1 cellular context compared by ENCODE assay signal in the genomic region with DNA sequence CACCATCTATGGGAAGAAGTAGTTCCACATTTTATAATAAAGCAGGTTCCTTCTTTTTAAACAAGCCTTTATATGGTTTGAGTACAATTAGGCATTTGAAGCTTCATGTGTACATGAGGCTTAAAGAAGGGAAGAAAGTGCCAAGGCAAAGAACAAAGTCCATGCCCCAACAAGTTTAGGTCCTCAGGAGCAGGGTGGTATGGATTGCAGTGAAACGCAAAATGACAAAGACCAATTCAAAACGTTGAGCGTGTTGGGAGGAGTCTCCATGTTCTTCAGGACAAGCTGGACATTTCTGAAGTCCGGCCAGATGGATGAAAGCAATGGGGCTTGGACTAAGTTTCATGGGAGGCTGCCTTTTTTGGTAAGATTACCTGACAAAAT.
TF ChIP-seq lines count a peak whose summit lies in the region.

No MANE protein-coding gene starts in this region.

TF ChIP-seq in HepG2, 621 proteins besides CTCF, POLR2A, EP300 and RAD21 (continued from another document and continues in another):
- TF ChIP-seq, protein P1, sequence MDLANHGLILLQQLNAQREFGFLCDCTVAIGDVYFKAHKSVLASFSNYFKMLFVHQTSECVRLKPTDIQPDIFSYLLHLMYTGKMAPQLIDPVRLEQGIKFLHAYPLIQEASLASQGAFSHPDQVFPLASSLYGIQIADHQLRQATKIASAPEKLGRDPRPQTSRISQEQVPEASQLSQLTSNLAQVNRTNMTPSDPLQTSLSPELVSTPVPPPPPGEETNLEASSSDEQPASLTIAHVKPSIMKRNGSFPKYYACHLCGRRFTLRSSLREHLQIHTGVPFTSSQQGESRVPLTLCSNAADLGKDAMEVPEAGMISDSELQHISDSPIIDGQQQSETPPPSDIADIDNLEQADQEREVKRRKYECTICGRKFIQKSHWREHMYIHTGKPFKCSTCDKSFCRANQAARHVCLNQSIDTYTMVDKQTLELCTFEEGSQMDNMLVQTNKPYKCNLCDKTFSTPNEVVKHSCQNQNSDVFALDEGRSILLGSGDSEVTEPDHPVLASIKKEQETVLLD (CRISPR knock-in tag; IDR thresholded peaks at IDR 0.05; ENCODE audit: low read depth), result no peak
- TF ChIP-seq ZNF781 (CRISPR knock-in tag; IDR thresholded peaks at IDR 0.05; ENCODE audit: borderline replicate concordance, not compliant biosample characterization) (no peak), DNMT1 (CRISPR knock-in tag; IDR thresholded peaks at IDR 0.05) (no peak), ZNF629 (CRISPR knock-in tag; conservative IDR thresholded peaks at IDR 0.05) (no peak), IKZF1 (IDR thresholded peaks at IDR 0.05) (no peak), GATAD1 (CRISPR knock-in tag; IDR thresholded peaks at IDR 0.05) (no peak), NFE2L2 (IDR thresholded peaks at IDR 0.05; ENCODE audit: low read length) (no peak), NPAS2 (CRISPR knock-in tag; IDR thresholded peaks at IDR 0.05; ENCODE audit: borderline replicate concordance) (no peak), ZNF124 (CRISPR knock-in tag; IDR thresholded peaks at IDR 0.05) (peak; percentile 55; the same call in 1 of the 2 replicates), POLR2G (IDR thresholded peaks at IDR 0.05; ENCODE audit: low read depth, low read length) (no peak), FOSL2 (CRISPR knock-in tag; IDR thresholded peaks at IDR 0.05) (peak; percentile 26; the same call in 1 of the 2 replicates), SMARCC2 (IDR thresholded peaks at IDR 0.05) (no peak), YEATS2 (CRISPR knock-in tag; IDR thresholded peaks at IDR 0.05; ENCODE audit: borderline replicate concordance) (no peak), NCOR1 (IDR thresholded peaks at IDR 0.05; ENCODE audit: borderline replicate concordance, low read length) (0 out of 2 replicates have a peak, but pooled peaks have one; percentile 20), TAF1 (CRISPR knock-in tag; IDR thresholded peaks at IDR 0.05) (no peak), HNRNPL (IDR thresholded peaks at IDR 0.05; ENCODE audit: low read depth, low read length) (no peak), ZNF431 (CRISPR knock-in tag; IDR thresholded peaks at IDR 0.05; ENCODE audit: borderline replicate concordance, low read depth) (no peak), PAX8 (CRISPR knock-in tag; IDR thresholded peaks at IDR 0.05; ENCODE audit: borderline replicate concordance) (no peak), DNMT3B (CRISPR knock-in tag; conservative IDR thresholded peaks at IDR 0.05) (no peak), KLF9 (CRISPR knock-in tag; IDR thresholded peaks at IDR 0.05; ENCODE audit: low read depth) (no peak), JUNB (CRISPR knock-in tag; IDR thresholded peaks at IDR 0.05; ENCODE audit: borderline replicate concordance) (no peak), CENPX (CRISPR knock-in tag; IDR thresholded peaks at IDR 0.05) (no peak), ZC3H4 (CRISPR knock-in tag; IDR thresholded peaks at IDR 0.05; ENCODE audit: borderline replicate concordance) (no peak), CEBPG (CRISPR knock-in tag; IDR thresholded peaks at IDR 0.05) (peak; percentile 34; the same call in 1 of the 2 replicates), ZNF841 (CRISPR knock-in tag; IDR thresholded peaks at IDR 0.05; ENCODE audit: borderline replicate concordance) (no peak), TP53 (CRISPR knock-in tag; conservative IDR thresholded peaks at IDR 0.05) (no peak), KDM1A (CRISPR knock-in tag; IDR thresholded peaks at IDR 0.05) (no peak), ONECUT2 (CRISPR knock-in tag; IDR thresholded peaks at IDR 0.05) (no peak), JUND (CRISPR knock-in tag; IDR thresholded peaks at IDR 0.05) (no peak), SUZ12 (IDR thresholded peaks at IDR 0.05; ENCODE audit: low read depth, low read length) (no peak), ZNF274 (CRISPR knock-in tag; IDR thresholded peaks at IDR 0.05) (peak; percentile 9; the same call in 1 of the 2 replicates), ZNF792 (CRISPR knock-in tag; IDR thresholded peaks at IDR 0.05) (no peak), HOXA5 (CRISPR knock-in tag; IDR thresholded peaks at IDR 0.05) (no peak), ZNF660 (CRISPR knock-in tag; IDR thresholded peaks at IDR 0.05; ENCODE audit: borderline replicate concordance, low read depth) (no peak)
- TF ChIP-seq, protein P2, sequence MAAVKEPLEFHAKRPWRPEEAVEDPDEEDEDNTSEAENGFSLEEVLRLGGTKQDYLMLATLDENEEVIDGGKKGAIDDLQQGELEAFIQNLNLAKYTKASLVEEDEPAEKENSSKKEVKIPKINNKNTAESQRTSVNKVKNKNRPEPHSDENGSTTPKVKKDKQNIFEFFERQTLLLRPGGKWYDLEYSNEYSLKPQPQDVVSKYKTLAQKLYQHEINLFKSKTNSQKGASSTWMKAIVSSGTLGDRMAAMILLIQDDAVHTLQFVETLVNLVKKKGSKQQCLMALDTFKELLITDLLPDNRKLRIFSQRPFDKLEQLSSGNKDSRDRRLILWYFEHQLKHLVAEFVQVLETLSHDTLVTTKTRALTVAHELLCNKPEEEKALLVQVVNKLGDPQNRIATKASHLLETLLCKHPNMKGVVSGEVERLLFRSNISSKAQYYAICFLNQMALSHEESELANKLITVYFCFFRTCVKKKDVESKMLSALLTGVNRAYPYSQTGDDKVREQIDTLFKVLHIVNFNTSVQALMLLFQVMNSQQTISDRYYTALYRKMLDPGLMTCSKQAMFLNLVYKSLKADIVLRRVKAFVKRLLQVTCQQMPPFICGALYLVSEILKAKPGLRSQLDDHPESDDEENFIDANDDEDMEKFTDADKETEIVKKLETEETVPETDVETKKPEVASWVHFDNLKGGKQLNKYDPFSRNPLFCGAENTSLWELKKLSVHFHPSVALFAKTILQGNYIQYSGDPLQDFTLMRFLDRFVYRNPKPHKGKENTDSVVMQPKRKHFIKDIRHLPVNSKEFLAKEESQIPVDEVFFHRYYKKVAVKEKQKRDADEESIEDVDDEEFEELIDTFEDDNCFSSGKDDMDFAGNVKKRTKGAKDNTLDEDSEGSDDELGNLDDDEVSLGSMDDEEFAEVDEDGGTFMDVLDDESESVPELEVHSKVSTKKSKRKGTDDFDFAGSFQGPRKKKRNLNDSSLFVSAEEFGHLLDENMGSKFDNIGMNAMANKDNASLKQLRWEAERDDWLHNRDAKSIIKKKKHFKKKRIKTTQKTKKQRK (IDR thresholded peaks at IDR 0.05; ENCODE audit: low read length), result no peak
- TF ChIP-seq, protein P3, sequence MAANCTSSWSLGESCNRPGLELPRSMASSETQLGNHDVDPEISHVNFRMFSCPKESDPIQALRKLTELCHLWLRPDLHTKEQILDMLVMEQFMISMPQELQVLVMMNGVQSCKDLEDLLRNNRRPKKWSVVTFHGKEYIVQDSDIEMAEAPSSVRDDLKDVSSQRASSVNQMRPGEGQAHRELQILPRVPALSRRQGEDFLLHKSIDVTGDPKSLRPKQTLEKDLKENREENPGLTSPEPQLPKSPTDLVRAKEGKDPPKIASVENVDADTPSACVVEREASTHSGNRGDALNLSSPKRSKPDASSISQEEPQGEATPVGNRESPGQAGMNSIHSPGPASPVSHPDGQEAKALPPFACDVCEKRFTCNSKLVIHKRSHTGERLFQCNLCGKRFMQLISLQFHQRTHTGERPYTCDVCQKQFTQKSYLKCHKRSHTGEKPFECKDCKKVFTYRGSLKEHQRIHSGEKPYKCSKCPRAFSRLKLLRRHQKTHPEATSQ (CRISPR knock-in tag; IDR thresholded peaks at IDR 0.05; ENCODE audit: borderline replicate concordance), result no peak
- TF ChIP-seq, protein P4, sequence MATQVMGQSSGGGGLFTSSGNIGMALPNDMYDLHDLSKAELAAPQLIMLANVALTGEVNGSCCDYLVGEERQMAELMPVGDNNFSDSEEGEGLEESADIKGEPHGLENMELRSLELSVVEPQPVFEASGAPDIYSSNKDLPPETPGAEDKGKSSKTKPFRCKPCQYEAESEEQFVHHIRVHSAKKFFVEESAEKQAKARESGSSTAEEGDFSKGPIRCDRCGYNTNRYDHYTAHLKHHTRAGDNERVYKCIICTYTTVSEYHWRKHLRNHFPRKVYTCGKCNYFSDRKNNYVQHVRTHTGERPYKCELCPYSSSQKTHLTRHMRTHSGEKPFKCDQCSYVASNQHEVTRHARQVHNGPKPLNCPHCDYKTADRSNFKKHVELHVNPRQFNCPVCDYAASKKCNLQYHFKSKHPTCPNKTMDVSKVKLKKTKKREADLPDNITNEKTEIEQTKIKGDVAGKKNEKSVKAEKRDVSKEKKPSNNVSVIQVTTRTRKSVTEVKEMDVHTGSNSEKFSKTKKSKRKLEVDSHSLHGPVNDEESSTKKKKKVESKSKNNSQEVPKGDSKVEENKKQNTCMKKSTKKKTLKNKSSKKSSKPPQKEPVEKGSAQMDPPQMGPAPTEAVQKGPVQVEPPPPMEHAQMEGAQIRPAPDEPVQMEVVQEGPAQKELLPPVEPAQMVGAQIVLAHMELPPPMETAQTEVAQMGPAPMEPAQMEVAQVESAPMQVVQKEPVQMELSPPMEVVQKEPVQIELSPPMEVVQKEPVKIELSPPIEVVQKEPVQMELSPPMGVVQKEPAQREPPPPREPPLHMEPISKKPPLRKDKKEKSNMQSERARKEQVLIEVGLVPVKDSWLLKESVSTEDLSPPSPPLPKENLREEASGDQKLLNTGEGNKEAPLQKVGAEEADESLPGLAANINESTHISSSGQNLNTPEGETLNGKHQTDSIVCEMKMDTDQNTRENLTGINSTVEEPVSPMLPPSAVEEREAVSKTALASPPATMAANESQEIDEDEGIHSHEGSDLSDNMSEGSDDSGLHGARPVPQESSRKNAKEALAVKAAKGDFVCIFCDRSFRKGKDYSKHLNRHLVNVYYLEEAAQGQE (IDR thresholded peaks at IDR 0.05; ENCODE audit: borderline replicate concordance in 1 of 2, low read depth in 1 of 2, low read length in 2 of 2), result no peak
- TF ChIP-seq, protein P5, sequence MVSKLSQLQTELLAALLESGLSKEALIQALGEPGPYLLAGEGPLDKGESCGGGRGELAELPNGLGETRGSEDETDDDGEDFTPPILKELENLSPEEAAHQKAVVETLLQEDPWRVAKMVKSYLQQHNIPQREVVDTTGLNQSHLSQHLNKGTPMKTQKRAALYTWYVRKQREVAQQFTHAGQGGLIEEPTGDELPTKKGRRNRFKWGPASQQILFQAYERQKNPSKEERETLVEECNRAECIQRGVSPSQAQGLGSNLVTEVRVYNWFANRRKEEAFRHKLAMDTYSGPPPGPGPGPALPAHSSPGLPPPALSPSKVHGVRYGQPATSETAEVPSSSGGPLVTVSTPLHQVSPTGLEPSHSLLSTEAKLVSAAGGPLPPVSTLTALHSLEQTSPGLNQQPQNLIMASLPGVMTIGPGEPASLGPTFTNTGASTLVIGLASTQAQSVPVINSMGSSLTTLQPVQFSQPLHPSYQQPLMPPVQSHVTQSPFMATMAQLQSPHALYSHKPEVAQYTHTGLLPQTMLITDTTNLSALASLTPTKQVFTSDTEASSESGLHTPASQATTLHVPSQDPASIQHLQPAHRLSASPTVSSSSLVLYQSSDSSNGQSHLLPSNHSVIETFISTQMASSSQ (IDR thresholded peaks at IDR 0.05; ENCODE audit: low read depth), result no peak
- TF ChIP-seq, protein P5 (CRISPR knock-in tag; IDR thresholded peaks at IDR 0.05; ENCODE audit: borderline replicate concordance), result no peak
- TF ChIP-seq, protein P6, sequence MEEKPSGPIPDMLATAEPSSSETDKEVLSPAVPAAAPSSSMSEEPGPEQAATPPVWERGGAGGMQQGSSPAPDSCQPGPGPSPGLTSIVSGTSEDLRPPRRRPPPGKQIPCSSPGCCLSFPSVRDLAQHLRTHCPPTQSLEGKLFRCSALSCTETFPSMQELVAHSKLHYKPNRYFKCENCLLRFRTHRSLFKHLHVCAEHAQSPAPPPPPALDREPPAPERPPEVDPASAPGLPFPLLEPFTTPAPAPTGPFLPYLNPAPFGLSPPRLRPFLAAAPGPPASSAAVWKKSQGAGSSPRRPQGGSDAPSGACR (CRISPR knock-in tag; IDR thresholded peaks at IDR 0.05), result no peak
- TF ChIP-seq, protein P7, sequence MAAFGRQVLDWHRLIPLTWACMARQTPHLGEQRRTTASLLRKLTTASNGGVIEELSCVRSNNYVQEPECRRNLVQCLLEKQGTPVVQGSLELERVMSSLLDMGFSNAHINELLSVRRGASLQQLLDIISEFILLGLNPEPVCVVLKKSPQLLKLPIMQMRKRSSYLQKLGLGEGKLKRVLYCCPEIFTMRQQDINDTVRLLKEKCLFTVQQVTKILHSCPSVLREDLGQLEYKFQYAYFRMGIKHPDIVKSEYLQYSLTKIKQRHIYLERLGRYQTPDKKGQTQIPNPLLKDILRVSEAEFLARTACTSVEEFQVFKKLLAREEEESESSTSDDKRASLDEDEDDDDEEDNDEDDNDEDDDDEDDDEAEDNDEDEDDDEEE (CRISPR knock-in tag; IDR thresholded peaks at IDR 0.05), result no peak
- TF ChIP-seq, protein P8, sequence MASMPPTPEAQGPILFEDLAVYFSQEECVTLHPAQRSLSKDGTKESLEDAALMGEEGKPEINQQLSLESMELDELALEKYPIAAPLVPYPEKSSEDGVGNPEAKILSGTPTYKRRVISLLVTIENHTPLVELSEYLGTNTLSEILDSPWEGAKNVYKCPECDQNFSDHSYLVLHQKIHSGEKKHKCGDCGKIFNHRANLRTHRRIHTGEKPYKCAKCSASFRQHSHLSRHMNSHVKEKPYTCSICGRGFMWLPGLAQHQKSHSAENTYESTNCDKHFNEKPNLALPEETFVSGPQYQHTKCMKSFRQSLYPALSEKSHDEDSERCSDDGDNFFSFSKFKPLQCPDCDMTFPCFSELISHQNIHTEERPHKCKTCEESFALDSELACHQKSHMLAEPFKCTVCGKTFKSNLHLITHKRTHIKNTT (CRISPR knock-in tag; IDR thresholded peaks at IDR 0.05), result no peak
